Comparison of ENCODE assay signal across 8 cellular contexts in the genomic region with DNA sequence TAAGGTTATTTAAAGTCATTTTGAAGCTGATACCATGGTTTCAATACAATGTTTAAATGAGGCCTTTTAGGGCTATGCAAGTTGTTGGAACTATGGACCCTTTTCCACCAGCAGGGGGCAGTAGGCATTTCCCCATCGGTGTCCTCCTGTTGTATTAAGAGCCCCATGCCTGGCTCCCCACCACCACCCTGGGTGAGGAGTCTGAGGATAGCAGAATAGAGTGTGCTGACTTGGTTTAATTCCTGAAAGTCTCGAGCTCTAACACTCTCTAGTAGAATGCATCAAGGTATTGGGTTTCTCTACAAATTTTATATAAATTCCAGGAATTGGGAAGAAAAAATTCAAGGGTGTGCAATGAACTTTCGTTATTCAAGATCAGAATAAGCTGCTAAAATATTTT.
A peak's percentile ranks its signal among the peaks of the same experiment; 100 is the strongest.
DNase-seq lines count a peak whose midpoint lies in the region; ATAC-seq and TF ChIP-seq lines count a peak whose summit lies in the region.

No MANE protein-coding gene starts in this region.

- H3K9me3 Mint-ChIP-seq in activated CD8-positive, alpha-beta T cell treated with anti-CD3 and anti-CD28 coated beads, Interleukin-2, amount 10 ng/mL, durations not matched to agents 7 days and 5 days (ENCODE audit: insufficient read depth) = no peaks in the 10 kb centered on the region
- no peaks in the 10 kb centered on the region for H3K9me3 Mint-ChIP-seq in naive thymus-derived CD4-positive, alpha-beta T cell

- CTCF ChIA-PET in A673 (lab: Charles Lee) = interaction anchor here (0.8 kb wide), 1 partner anchor 11 kb away, joined by 3 read pairs; no protein-coding TSS in a partner anchor
- CTCF ChIA-PET in activated CD8-positive, alpha-beta T cell treated with anti-CD3 and anti-CD28 coated beads, Interleukin-2, amount 10 ng/mL, durations not matched to agents 7 days and 5 days (lab: Charles Lee) = interaction anchor here (1.0 to 1.9 kb wide), 9 partner anchors 9 to 382 kb away, joined by 3 to 8 read pairs (median 4); a partner anchor contains a TSS
- CTCF ChIA-PET in naive thymus-derived CD4-positive, alpha-beta T cell (lab: Charles Lee) = interaction anchor here (0.6 to 2.5 kb wide), 5 partner anchors 12 to 289 kb away, joined by 3 to 9 read pairs (median 3); no protein-coding TSS in a partner anchor

- H3K27ac ChIP-seq in A673 (ENCODE audit: low read depth, low read length, poor library complexity, severe bottlenecking) (no peak overlapping the region), substantia nigra (ENCODE audit: low read depth, low read length, poor library complexity, severe bottlenecking) (no peak overlapping the region)
- H3K27ac ChIP-seq in naive thymus-derived CD4-positive, alpha-beta T cell (ENCODE audit: low read depth, low read length) = no peak overlapping the region

- TF ChIP-seq CTCF in A673 (conservative IDR thresholded peaks at IDR 0.05; ENCODE audit: low read depth, low read length) = peak; percentile 78
- peak; percentile 59 for TF ChIP-seq CTCF in GM13976 (IDR thresholded peaks at IDR 0.05; ENCODE audit: borderline replicate concordance, control extremely low read depth, extremely low read depth, insufficient read depth, missing control alignments)

- no peak for TF ChIP-seq POLR2A in erythroblast (IDR thresholded peaks at IDR 0.05; ENCODE audit: low read length)

- POLR2A ChIA-PET in A673 (lab: Charles Lee; ENCODE audit: low non-redundant PET) = no interaction called here
- POLR2A ChIA-PET in activated CD8-positive, alpha-beta T cell treated with anti-CD3 and anti-CD28 coated beads, Interleukin-2, amount 10 ng/mL, durations not matched to agents 7 days and 5 days (lab: Charles Lee) = interaction anchor here (0.6 kb wide), 1 partner anchor 12 kb away, joined by 4 read pairs; no protein-coding TSS in a partner anchor
- POLR2A ChIA-PET in naive thymus-derived CD4-positive, alpha-beta T cell (lab: Charles Lee) = no interaction called here

- in situ Hi-C loops in GM13976 (cut with MboI; ENCODE audit: low sequenced_read_pairs, unreplicated experiment) = loop anchor here (5.0 kb wide), 1 partner anchor 233 kb away; a partner anchor contains a TSS

- no peaks in the 10 kb centered on the region for H3K27me3 ChIP-seq in A673 (replicated peaks; ENCODE audit: insufficient read depth, low read depth, low read length, poor library complexity)
- H3K27me3 ChIP-seq in naive thymus-derived CD4-positive, alpha-beta T cell (ENCODE audit: control insufficient read depth in 2 of 2, insufficient read depth in 2 of 2, low read length in 2 of 2) = no peaks in the 10 kb centered on the region

- no peaks in the 10 kb centered on the region for H3K36me3 ChIP-seq in A673 (ENCODE audit: insufficient read depth, low read length, poor library complexity, severe bottlenecking)
- no peaks in the 10 kb centered on the region for H3K36me3 ChIP-seq in naive thymus-derived CD4-positive, alpha-beta T cell (ENCODE audit: control insufficient read depth in 2 of 3, insufficient read depth in 3 of 3, low read length in 3 of 3)

- intact Hi-C loops in A673 (cut with micrococcal nuclease; ENCODE audit: unreplicated experiment) = loop anchor here (1.0 kb wide), 1 partner anchor 235 kb away; a partner anchor contains a TSS
- intact Hi-C loops in naive thymus-derived CD4-positive, alpha-beta T cell (cut with micrococcal nuclease) = loop anchor here (1.0 to 2.0 kb wide), 3 partner anchors 235 to 384 kb away; a partner anchor contains a TSS

- no peak overlapping the region for H3K27ac Mint-ChIP-seq in activated CD8-positive, alpha-beta T cell treated with anti-CD3 and anti-CD28 coated beads, Interleukin-2, amount 10 ng/mL, durations not matched to agents 7 days and 5 days
- H3K27ac Mint-ChIP-seq in naive thymus-derived CD4-positive, alpha-beta T cell = no peak overlapping the region

- peaks cover 5% of the 10 kb centered on the region for H3K27me3 Mint-ChIP-seq in activated CD8-positive, alpha-beta T cell treated with anti-CD3 and anti-CD28 coated beads, Interleukin-2, amount 10 ng/mL, durations not matched to agents 7 days and 5 days (ENCODE audit: low read depth)
- H3K27me3 Mint-ChIP-seq in naive thymus-derived CD4-positive, alpha-beta T cell = peaks cover 0 to 16% (median 12%) of the 10 kb centered on the region in 5 donors

- H3K4me1 ChIP-seq in A673 (ENCODE audit: insufficient read depth, low read length, poor library complexity, severe bottlenecking) = no peaks in the 10 kb centered on the region
- no peaks in the 10 kb centered on the region for H3K4me1 ChIP-seq in naive thymus-derived CD4-positive, alpha-beta T cell (ENCODE audit: control insufficient read depth in 2 of 2, insufficient read depth in 2 of 2, low read length in 2 of 2)

- no peaks in the 10 kb centered on the region for H3K36me3 Mint-ChIP-seq in activated CD8-positive, alpha-beta T cell treated with anti-CD3 and anti-CD28 coated beads, Interleukin-2, amount 10 ng/mL, durations not matched to agents 7 days and 5 days (ENCODE audit: low read depth)
- no peaks in the 10 kb centered on the region for H3K36me3 Mint-ChIP-seq in naive thymus-derived CD4-positive, alpha-beta T cell

- no peaks in the 10 kb centered on the region for H3K4me1 Mint-ChIP-seq in activated CD8-positive, alpha-beta T cell treated with anti-CD3 and anti-CD28 coated beads, Interleukin-2, amount 10 ng/mL, durations not matched to agents 7 days and 5 days (ENCODE audit: low read depth)
- H3K4me1 Mint-ChIP-seq in naive thymus-derived CD4-positive, alpha-beta T cell = no peaks in the 10 kb centered on the region

- no peaks in the 10 kb centered on the region for H3K9me3 ChIP-seq in A673 (ENCODE audit: low read depth, low read length, poor library complexity, severe bottlenecking)
- H3K9me3 ChIP-seq in naive thymus-derived CD4-positive, alpha-beta T cell (ENCODE audit: control insufficient read depth in 2 of 3, low read length in 3 of 3) = no peaks in the 10 kb centered on the region

- ATAC-seq in HG02763 (IDR thresholded peaks at IDR 0.05; ENCODE audit: unreplicated experiment) = peak; percentile 84
- ATAC-seq in activated CD8-positive, alpha-beta T cell treated with anti-CD3 and anti-CD28 coated beads, Interleukin-2, amount 10 ng/mL, durations not matched to agents 7 days and 5 days = peak; percentile 69
- peak; percentile 67 for ATAC-seq in naive thymus-derived CD4-positive, alpha-beta T cell

- no peak overlapping the region for H3K4me3 Mint-ChIP-seq in activated CD8-positive, alpha-beta T cell treated with anti-CD3 and anti-CD28 coated beads, Interleukin-2, amount 10 ng/mL, durations not matched to agents 7 days and 5 days
- H3K4me3 Mint-ChIP-seq in naive thymus-derived CD4-positive, alpha-beta T cell = no peak overlapping the region

- H3K4me3 ChIP-seq in A673 (ENCODE audit: low read depth, low read length, poor library complexity, severe bottlenecking) = no peak overlapping the region
- no peak overlapping the region for H3K4me3 ChIP-seq in naive thymus-derived CD4-positive, alpha-beta T cell (ENCODE audit: low read length)

- DNase-seq in A673 (ENCODE audit: low spot score) (peak; percentile 72), GM13976 (ENCODE audit: low spot score) (peak; percentile 74), NCI-H2227 (lab: John Stamatoyannopoulos, UW; ENCODE audit: unreplicated experiment) (peak; percentile 51), erythroblast (lab: John Stamatoyannopoulos, UW) (peak; percentile 82 to 88), substantia nigra (lab: John Stamatoyannopoulos, UW) (peak in 47 of 49 donors; percentile 4 to 89 (median 66))
- DNase-seq in activated CD8-positive, alpha-beta T cell treated with anti-CD3 and anti-CD28 coated beads, Interleukin-2, amount 10 ng/mL, durations not matched to agents 7 days and 5 days = peak; percentile 80
- DNase-seq in naive thymus-derived CD4-positive, alpha-beta T cell = peak; percentile 16 to 64 (median 51)

- BruUV-seq in A673 (replicated peaks; lab: Mats Ljungman, UMichigan) = no TSS peak
